In genomic region chr14:65357091-65357490, GRCh38 we compare ENCODE assay signal across 12 cellular contexts. TPM values are rescaled to one million over a fixed set of nuclear protein-coding genes. Genes with fewer than 3 reads are reported as not detected.
A peak's percentile ranks its signal among the peaks of the same experiment; 100 is the strongest.
DNase-seq lines count a peak whose midpoint lies in the region; ATAC-seq lines count a peak whose summit lies in the region.
"Had no signal": no experiment of that assay in that cellular context is flagged by ENCODE, and none has a peak within 500 bp of the region (broad histone marks: within the 10 kb centered on the region; RNA-seq: fewer than 3 reads in every experiment).

No MANE protein-coding gene starts in this region.

- H3K4me1 Mint-ChIP-seq in T-helper 1 cell treated with Interleukin-12 subunit alpha and Interleukin-12 subunit beta and Interleukin-4 antibody, amounts not matched to agents 30 μg/mL and 1 μg/mL, for 36 hours (ENCODE audit: low read depth) = peaks cover 62% of the 10 kb centered on the region
- H3K4me1 Mint-ChIP-seq in activated CD8-positive, alpha-beta T cell treated with anti-CD3 and anti-CD28 coated beads, Interleukin-2, amount 10 ng/mL, durations not matched to agents 7 days and 5 days (ENCODE audit: low read depth) = peaks cover 61% of the 10 kb centered on the region
- peaks cover 11 to 38% (median 20%) of the 10 kb centered on the region in 4 donors for H3K4me1 Mint-ChIP-seq in naive thymus-derived CD8-positive, alpha-beta T cell
- H3K4me1 Mint-ChIP-seq: central memory CD8-positive, alpha-beta T cell had no signal

- peak; percentile 40 for ATAC-seq in HG02885 (IDR thresholded peaks at IDR 0.05; ENCODE audit: poor library complexity, unreplicated experiment)
- ATAC-seq in activated CD8-positive, alpha-beta T cell treated with anti-CD3 and anti-CD28 coated beads, Interleukin-2, amount 10 ng/mL, durations not matched to agents 7 days and 5 days = peak; percentile 28
- ATAC-seq in naive thymus-derived CD8-positive, alpha-beta T cell = no peak

- DNase-seq in T-helper 1 cell = no peak
- no peak for DNase-seq in activated CD8-positive, alpha-beta T cell treated with anti-CD3 and anti-CD28 coated beads, Interleukin-2, amount 10 ng/mL, durations not matched to agents 7 days and 5 days
- DNase-seq in naive thymus-derived CD8-positive, alpha-beta T cell = no peak
- DNase-seq in NCI-H2081 (lab: John Stamatoyannopoulos, UW) = no peak
- no peak for DNase-seq in stimulated activated CD4-positive, alpha-beta T cell treated with anti-CD3 and anti-CD28 coated beads, Interleukin-4, amount 100 ng/mL, for 1 hour
- no peak for DNase-seq in AG20443 (ENCODE audit: low spot score)
- DNase-seq: NCI-H1105 treated with DMSO at 0.1 percent for 48 hours, pancreas, upper lobe of right lung had no signal

- no peaks in the 10 kb centered on the region for H3K9me3 Mint-ChIP-seq in T-helper 1 cell treated with Interleukin-12 subunit alpha and Interleukin-12 subunit beta and Interleukin-4 antibody, amounts not matched to agents 30 μg/mL and 1 μg/mL, for 36 hours
- no peaks in the 10 kb centered on the region for H3K9me3 Mint-ChIP-seq in activated CD8-positive, alpha-beta T cell treated with anti-CD3 and anti-CD28 coated beads, Interleukin-2, amount 10 ng/mL, durations not matched to agents 7 days and 5 days (ENCODE audit: insufficient read depth)
- peaks cover 0 to 3% (median 0%) of the 10 kb centered on the region in 9 donors for H3K9me3 Mint-ChIP-seq in naive thymus-derived CD8-positive, alpha-beta T cell
- H3K9me3 Mint-ChIP-seq: central memory CD8-positive, alpha-beta T cell had no signal

- H3K27me3 Mint-ChIP-seq in T-helper 1 cell treated with Interleukin-12 subunit alpha and Interleukin-12 subunit beta and Interleukin-4 antibody, amounts not matched to agents 30 μg/mL and 1 μg/mL, for 36 hours (ENCODE audit: low read depth) = no peaks in the 10 kb centered on the region
- H3K27me3 Mint-ChIP-seq in activated CD8-positive, alpha-beta T cell treated with anti-CD3 and anti-CD28 coated beads, Interleukin-2, amount 10 ng/mL, durations not matched to agents 7 days and 5 days (ENCODE audit: low read depth) = no peaks in the 10 kb centered on the region
- H3K27me3 Mint-ChIP-seq in naive thymus-derived CD8-positive, alpha-beta T cell = no peaks in the 10 kb centered on the region
- H3K27me3 Mint-ChIP-seq: central memory CD8-positive, alpha-beta T cell had no signal

- peaks cover 36% of the 10 kb centered on the region for H3K36me3 Mint-ChIP-seq in T-helper 1 cell treated with Interleukin-12 subunit alpha and Interleukin-12 subunit beta and Interleukin-4 antibody, amounts not matched to agents 30 μg/mL and 1 μg/mL, for 36 hours (ENCODE audit: low read depth)
- peaks cover 55% of the 10 kb centered on the region for H3K36me3 Mint-ChIP-seq in activated CD8-positive, alpha-beta T cell treated with anti-CD3 and anti-CD28 coated beads, Interleukin-2, amount 10 ng/mL, durations not matched to agents 7 days and 5 days (ENCODE audit: low read depth)
- H3K36me3 Mint-ChIP-seq in naive thymus-derived CD8-positive, alpha-beta T cell = peaks cover 3 to 4% (median 3%) of the 10 kb centered on the region in 3 donors

- POLR2A ChIA-PET in activated CD8-positive, alpha-beta T cell treated with anti-CD3 and anti-CD28 coated beads, Interleukin-2, amount 10 ng/mL, durations not matched to agents 7 days and 5 days (lab: Charles Lee) = no interaction called here
- POLR2A ChIA-PET in naive thymus-derived CD8-positive, alpha-beta T cell (lab: Charles Lee) = no interaction called here

- H3K4me3 Mint-ChIP-seq in T-helper 1 cell treated with Interleukin-12 subunit alpha and Interleukin-12 subunit beta and Interleukin-4 antibody, amounts not matched to agents 30 μg/mL and 1 μg/mL, for 36 hours = no peak overlapping the region
- H3K4me3 Mint-ChIP-seq in activated CD8-positive, alpha-beta T cell treated with anti-CD3 and anti-CD28 coated beads, Interleukin-2, amount 10 ng/mL, durations not matched to agents 7 days and 5 days = no peak overlapping the region
- H3K4me3 Mint-ChIP-seq in naive thymus-derived CD8-positive, alpha-beta T cell = no peak overlapping the region
- H3K4me3 Mint-ChIP-seq: central memory CD8-positive, alpha-beta T cell had no signal

- H3K27ac Mint-ChIP-seq in T-helper 1 cell treated with Interleukin-12 subunit alpha and Interleukin-12 subunit beta and Interleukin-4 antibody, amounts not matched to agents 30 μg/mL and 1 μg/mL, for 36 hours = peak overlapping the region; percentile 79
- H3K27ac Mint-ChIP-seq in activated CD8-positive, alpha-beta T cell treated with anti-CD3 and anti-CD28 coated beads, Interleukin-2, amount 10 ng/mL, durations not matched to agents 7 days and 5 days = peak overlapping the region; percentile 83
- H3K27ac Mint-ChIP-seq in naive thymus-derived CD8-positive, alpha-beta T cell = peak overlapping the region in 6 of 10 donors; percentile 21 to 83 (median 63)

- CTCF ChIA-PET in activated CD8-positive, alpha-beta T cell treated with anti-CD3 and anti-CD28 coated beads, Interleukin-2, amount 10 ng/mL, durations not matched to agents 7 days and 5 days (lab: Charles Lee) = no interaction called here

RNA-seq across cellular contexts. Expression of gene FUT8, which starts 55.4 kb away (rescaled TPM):
- 100 to 1,000 TPM in 1 of 2 experiments, 10 to 100 TPM in 1; 99.2 to 101 TPM for total RNA-seq in activated CD8-positive, alpha-beta T cell treated with anti-CD3 and anti-CD28 coated beads, Interleukin-2, amount 10 ng/mL, durations not matched to agents 7 days and 5 days
- 10 to 100 TPM; 46.9 to 51.2 TPM for total RNA-seq in naive thymus-derived CD8-positive, alpha-beta T cell
- polyA plus RNA-seq in naive thymus-derived CD8-positive, alpha-beta T cell = 10 to 100 TPM; 10.0 to 15.2 (median 10.4) TPM

Comparison
In these comparisons a context has a peak if more than half of its experiments do, and no peak if none do; other contexts are left out.
1. ATAC-seq: peak in HG02885 (single experiment) and activated CD8-positive, alpha-beta T cell treated with anti-CD3 and anti-CD28 coated beads, Interleukin-2, amount 10 ng/mL, durations not matched to agents 7 days and 5 days (single experiment); none in naive thymus-derived CD8-positive, alpha-beta T cell (0 of 2).
2. Peak in every context shown above with its lines, with median percentiles within 50 percentile points of each other: H3K27ac Mint-ChIP-seq.